In the genomic region with DNA sequence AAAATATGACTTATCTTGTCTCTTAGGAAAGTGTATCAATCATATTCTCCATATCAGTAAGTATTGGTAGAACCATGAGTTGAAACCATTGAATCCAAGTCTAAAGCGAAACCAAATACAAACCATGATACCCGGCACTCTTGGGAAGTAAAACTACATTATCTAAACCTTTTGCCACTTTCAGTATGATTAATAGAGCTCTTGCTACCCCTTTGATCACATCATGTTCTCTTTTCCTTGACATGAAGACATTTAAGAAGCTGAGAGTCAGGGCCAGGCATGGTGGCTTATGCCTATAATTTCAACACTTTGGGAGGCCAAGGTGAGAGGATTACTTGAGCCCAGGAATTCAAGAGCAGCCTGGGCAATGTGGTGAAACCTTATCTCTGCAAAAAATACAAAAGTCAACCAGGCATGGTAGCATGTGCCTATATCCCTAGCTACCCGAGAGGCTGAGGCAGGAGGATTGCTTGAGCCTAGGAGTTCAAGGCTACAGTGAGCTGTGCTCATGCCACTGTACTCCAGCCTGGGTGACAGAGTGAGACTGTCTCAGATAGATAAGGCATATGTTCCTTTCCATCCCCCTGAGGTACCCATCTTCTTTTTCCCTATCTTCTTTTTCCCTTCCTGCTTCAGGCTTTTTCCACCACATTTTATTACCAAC, we compare ENCODE assay signal across 1 cellular context.
TF ChIP-seq lines count a peak whose summit lies in the region.

No MANE protein-coding gene starts in this region.

TF ChIP-seq in HepG2, 621 proteins besides CTCF, POLR2A, EP300 and RAD21 (continued from another document):
- TF ChIP-seq XRCC5 (optimal IDR thresholded peaks at IDR 0.05; ENCODE audit: low read length): no peak
- no peak for TF ChIP-seq ZNF564 (CRISPR knock-in tag; IDR thresholded peaks at IDR 0.05)
- TF ChIP-seq ZIK1 (CRISPR knock-in tag; IDR thresholded peaks at IDR 0.05; ENCODE audit: borderline replicate concordance, low read depth): no peak
- no peak for TF ChIP-seq ZNF644 (CRISPR knock-in tag; IDR thresholded peaks at IDR 0.05; ENCODE audit: low read depth)
- TF ChIP-seq NONO (IDR thresholded peaks at IDR 0.05): no peak
- no peak for TF ChIP-seq NONO (CRISPR knock-in tag; conservative IDR thresholded peaks at IDR 0.05)
- no peak for TF ChIP-seq PHB2 (IDR thresholded peaks at IDR 0.05; ENCODE audit: partially characterized antibody)
- TF ChIP-seq, protein P1, sequence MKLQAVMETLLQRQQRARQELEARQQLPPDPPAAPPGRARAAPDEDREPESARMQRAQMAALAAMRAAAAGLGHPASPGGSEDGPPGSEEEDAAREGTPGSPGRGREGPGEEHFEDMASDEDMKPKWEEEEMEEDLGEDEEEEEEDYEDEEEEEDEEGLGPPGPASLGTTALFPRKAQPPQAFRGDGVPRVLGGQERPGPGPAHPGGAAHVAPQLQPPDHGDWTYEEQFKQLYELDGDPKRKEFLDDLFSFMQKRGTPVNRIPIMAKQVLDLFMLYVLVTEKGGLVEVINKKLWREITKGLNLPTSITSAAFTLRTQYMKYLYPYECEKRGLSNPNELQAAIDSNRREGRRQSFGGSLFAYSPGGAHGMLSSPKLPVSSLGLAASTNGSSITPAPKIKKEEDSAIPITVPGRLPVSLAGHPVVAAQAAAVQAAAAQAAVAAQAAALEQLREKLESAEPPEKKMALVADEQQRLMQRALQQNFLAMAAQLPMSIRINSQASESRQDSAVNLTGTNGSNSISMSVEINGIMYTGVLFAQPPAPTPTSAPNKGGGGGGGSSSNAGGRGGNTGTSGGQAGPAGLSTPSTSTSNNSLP (IDR thresholded peaks at IDR 0.05; ENCODE audit: low read depth, low read length): no peak
- TF ChIP-seq KDM5B (CRISPR knock-in tag; IDR thresholded peaks at IDR 0.05; ENCODE audit: borderline replicate concordance): no peak
- no peak for TF ChIP-seq ATF7-NPFF (CRISPR knock-in tag; IDR thresholded peaks at IDR 0.05; ENCODE audit: low read depth)
- no peak for TF ChIP-seq RFXANK (CRISPR knock-in tag; IDR thresholded peaks at IDR 0.05)
- TF ChIP-seq ZNF451 (CRISPR knock-in tag; IDR thresholded peaks at IDR 0.05): no peak
- TF ChIP-seq, protein P2, sequence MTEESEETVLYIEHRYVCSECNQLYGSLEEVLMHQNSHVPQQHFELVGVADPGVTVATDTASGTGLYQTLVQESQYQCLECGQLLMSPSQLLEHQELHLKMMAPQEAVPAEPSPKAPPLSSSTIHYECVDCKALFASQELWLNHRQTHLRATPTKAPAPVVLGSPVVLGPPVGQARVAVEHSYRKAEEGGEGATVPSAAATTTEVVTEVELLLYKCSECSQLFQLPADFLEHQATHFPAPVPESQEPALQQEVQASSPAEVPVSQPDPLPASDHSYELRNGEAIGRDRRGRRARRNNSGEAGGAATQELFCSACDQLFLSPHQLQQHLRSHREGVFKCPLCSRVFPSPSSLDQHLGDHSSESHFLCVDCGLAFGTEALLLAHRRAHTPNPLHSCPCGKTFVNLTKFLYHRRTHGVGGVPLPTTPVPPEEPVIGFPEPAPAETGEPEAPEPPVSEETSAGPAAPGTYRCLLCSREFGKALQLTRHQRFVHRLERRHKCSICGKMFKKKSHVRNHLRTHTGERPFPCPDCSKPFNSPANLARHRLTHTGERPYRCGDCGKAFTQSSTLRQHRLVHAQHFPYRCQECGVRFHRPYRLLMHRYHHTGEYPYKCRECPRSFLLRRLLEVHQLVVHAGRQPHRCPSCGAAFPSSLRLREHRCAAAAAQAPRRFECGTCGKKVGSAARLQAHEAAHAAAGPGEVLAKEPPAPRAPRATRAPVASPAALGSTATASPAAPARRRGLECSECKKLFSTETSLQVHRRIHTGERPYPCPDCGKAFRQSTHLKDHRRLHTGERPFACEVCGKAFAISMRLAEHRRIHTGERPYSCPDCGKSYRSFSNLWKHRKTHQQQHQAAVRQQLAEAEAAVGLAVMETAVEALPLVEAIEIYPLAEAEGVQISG (CRISPR knock-in tag; IDR thresholded peaks at IDR 0.05): no peak
- no peak for TF ChIP-seq REXO4 (CRISPR knock-in tag; IDR thresholded peaks at IDR 0.05; ENCODE audit: borderline replicate concordance)
TF ChIP-seq in HepG2: peak in this region for 0.
